ENCODE assay signal across 18 cellular contexts in genomic region chr2:232255033-232255432, GRCh38.
DNase-seq lines count a peak whose midpoint lies in the region; ATAC-seq and TF ChIP-seq lines count a peak whose summit lies in the region.
"Had no signal": no experiment of that assay in that cellular context is flagged by ENCODE, and none has a peak within 500 bp of the region (broad histone marks: within the 10 kb centered on the region; RNA-seq: fewer than 3 reads in every experiment).

No MANE protein-coding gene starts in this region.

- WGBS in gastroesophageal sphincter (ENCODE audit: low coverage in 1 of 2), 2 donors = 100% methylated on average over 1 to 4 of the region's 5 CpGs
- WGBS in esophagus muscularis mucosa = 98% methylated on average over 5 of the region's 5 CpGs

- no peak for ATAC-seq in central memory CD8-positive, alpha-beta T cell (replicated peaks; ENCODE audit: extremely low read depth, poor library complexity, severe bottlenecking)
- no peak for ATAC-seq in stimulated activated naive B cell treated with anti-CD40 and anti-IgM and Interleukin-4, amounts not matched to agents 10 μg/mL and 1 μg/mL and 100 μg/mL, for 72 hours (replicated peaks)
- no peak for ATAC-seq in gastroesophageal sphincter
- ATAC-seq in HG03442 (IDR thresholded peaks at IDR 0.05; ENCODE audit: unreplicated experiment) = no peak
- ATAC-seq: CD8-positive, alpha-beta T cell had no signal

- peaks cover 0 to 7% (median 0%) of the 10 kb centered on the region in 3 donors for H3K4me1 ChIP-seq in gastroesophageal sphincter
- H3K4me1 ChIP-seq in esophagus muscularis mucosa = peaks cover 0 to 7% (median 0%) of the 10 kb centered on the region in 4 donors
- H3K4me1 ChIP-seq: Caco-2 had no signal

- intact Hi-C loops in esophagus muscularis mucosa (cut with DNase I) = no loop called here

- no peak for DNase-seq in central memory CD8-positive, alpha-beta T cell (ENCODE audit: low spot score in 2 of 2)
- DNase-seq in coronary artery (ENCODE audit: low spot score) (peak; percentile 50), nephron progenitor cell (no peak), esophagus muscularis mucosa (ENCODE audit: extremely low spot score) (no peak)
- no peak for DNase-seq in stimulated activated naive B cell treated with anti-CD40 and anti-IgM and Interleukin-4, amounts not matched to agents 10 μg/mL and 1 μg/mL and 100 μg/mL, for 72 hours
- DNase-seq: 8988T; ACHN; Caco-2; Calu3; CD4-positive, alpha-beta T cell; DMS79 treated with DMSO at 0.1 percent for 48 hours; GF-D8 had no signal

- H3K27me3 Mint-ChIP-seq in central memory CD8-positive, alpha-beta T cell = no peaks in the 10 kb centered on the region
- H3K27me3 Mint-ChIP-seq in nephron progenitor cell (ENCODE audit: low read depth, poor library complexity) = peaks cover 4% of the 10 kb centered on the region
- no peaks in the 10 kb centered on the region for H3K27me3 Mint-ChIP-seq in stimulated activated naive B cell treated with anti-CD40 and anti-IgM and Interleukin-4, amounts not matched to agents 10 μg/mL and 1 μg/mL and 100 μg/mL, for 72 hours
- H3K27me3 Mint-ChIP-seq: B cell; CD4-positive, alpha-beta T cell had no signal

- H3K4me3 ChIP-seq in coronary artery (no peak overlapping the region), gastroesophageal sphincter (no peak overlapping the region), esophagus muscularis mucosa (no peak overlapping the region)
- H3K4me3 ChIP-seq: BLaER1 treated with 17β-estradiol and CSF1 and Interleukin-3, amounts not matched to agents 10 nM and 100 nM had no signal

- peak overlapping the region; percentile 47 for H3K27ac Mint-ChIP-seq in central memory CD8-positive, alpha-beta T cell (ENCODE audit: low read depth)
- H3K27ac Mint-ChIP-seq in nephron progenitor cell = peak overlapping the region; percentile 73
- peak overlapping the region; percentile 20 for H3K27ac Mint-ChIP-seq in stimulated activated naive B cell treated with anti-CD40 and anti-IgM and Interleukin-4, amounts not matched to agents 10 μg/mL and 1 μg/mL and 100 μg/mL, for 72 hours
- H3K27ac Mint-ChIP-seq: B cell; CD4-positive, alpha-beta T cell; CD8-positive, alpha-beta T cell had no signal

- no peak for TF ChIP-seq CTCF in coronary artery (IDR thresholded peaks at IDR 0.05)
- no peak for TF ChIP-seq CTCF in nephron progenitor cell (IDR thresholded peaks at IDR 0.05)
- no peak for TF ChIP-seq CTCF in gastroesophageal sphincter (IDR thresholded peaks at IDR 0.05)
- TF ChIP-seq CTCF in esophagus muscularis mucosa (IDR thresholded peaks at IDR 0.05) = no peak

- H3K27me3 ChIP-seq in gastroesophageal sphincter = no peaks in the 10 kb centered on the region
- H3K27me3 ChIP-seq in esophagus muscularis mucosa = no peaks in the 10 kb centered on the region
- H3K27me3 ChIP-seq: BLaER1 treated with 17β-estradiol and CSF1 and Interleukin-3, amounts not matched to agents 10 nM and 100 nM had no signal

- H3K9me3 Mint-ChIP-seq in central memory CD8-positive, alpha-beta T cell = no peaks in the 10 kb centered on the region
- no peaks in the 10 kb centered on the region for H3K9me3 Mint-ChIP-seq in nephron progenitor cell
- H3K9me3 Mint-ChIP-seq in stimulated activated naive B cell treated with anti-CD40 and anti-IgM and Interleukin-4, amounts not matched to agents 10 μg/mL and 1 μg/mL and 100 μg/mL, for 72 hours = no peaks in the 10 kb centered on the region
- H3K9me3 Mint-ChIP-seq: CD4-positive, alpha-beta T cell; CD8-positive, alpha-beta T cell had no signal

- H3K36me3 ChIP-seq in gastroesophageal sphincter (peaks cover 0 to 58% of the 10 kb centered on the region in 2 donors), esophagus muscularis mucosa (peaks cover 0 to 33% (median 3%) of the 10 kb centered on the region in 4 donors)

- peaks cover 14% of the 10 kb centered on the region for H3K36me3 Mint-ChIP-seq in central memory CD8-positive, alpha-beta T cell (ENCODE audit: insufficient read depth)
- peaks cover 20% of the 10 kb centered on the region for H3K36me3 Mint-ChIP-seq in nephron progenitor cell (ENCODE audit: low read depth)
- H3K36me3 Mint-ChIP-seq in stimulated activated naive B cell treated with anti-CD40 and anti-IgM and Interleukin-4, amounts not matched to agents 10 μg/mL and 1 μg/mL and 100 μg/mL, for 72 hours = peaks cover 39 to 43% of the 10 kb centered on the region in 2 donors

- TF ChIP-seq POLR2A in gastroesophageal sphincter (IDR thresholded peaks at IDR 0.05) = no peak
- TF ChIP-seq POLR2A in esophagus muscularis mucosa (IDR thresholded peaks at IDR 0.05; ENCODE audit: low read depth) = no peak

- H3K27ac ChIP-seq in coronary artery = no peak overlapping the region
- H3K27ac ChIP-seq in gastroesophageal sphincter = no peak overlapping the region
- no peak overlapping the region for H3K27ac ChIP-seq in esophagus muscularis mucosa (replicated peaks in 1 of 4)
- H3K27ac ChIP-seq: BLaER1 treated with 17β-estradiol and CSF1 and Interleukin-3, amounts not matched to agents 10 nM and 100 nM; C4-2B had no signal

- H3K4me3 Mint-ChIP-seq in central memory CD8-positive, alpha-beta T cell = no peak overlapping the region
- H3K4me3 Mint-ChIP-seq in nephron progenitor cell = no peak overlapping the region
- H3K4me3 Mint-ChIP-seq in stimulated activated naive B cell treated with anti-CD40 and anti-IgM and Interleukin-4, amounts not matched to agents 10 μg/mL and 1 μg/mL and 100 μg/mL, for 72 hours = no peak overlapping the region
- H3K4me3 Mint-ChIP-seq: B cell; CD4-positive, alpha-beta T cell; CD8-positive, alpha-beta T cell had no signal

- TF ChIP-seq EP300 in gastroesophageal sphincter (IDR thresholded peaks at IDR 0.05) (no peak), esophagus muscularis mucosa (IDR thresholded peaks at IDR 0.05) (no peak)

- H3K9me3 ChIP-seq in gastroesophageal sphincter (no peaks in the 10 kb centered on the region), esophagus muscularis mucosa (no peaks in the 10 kb centered on the region)
- H3K9me3 ChIP-seq: BLaER1 treated with 17β-estradiol and CSF1 and Interleukin-3, amounts not matched to agents 10 nM and 100 nM; Caco-2 had no signal

- no peaks in the 10 kb centered on the region for H3K4me1 Mint-ChIP-seq in central memory CD8-positive, alpha-beta T cell
- peaks cover 30% of the 10 kb centered on the region for H3K4me1 Mint-ChIP-seq in nephron progenitor cell
- peaks cover 0 to 4% of the 10 kb centered on the region in 2 donors for H3K4me1 Mint-ChIP-seq in stimulated activated naive B cell treated with anti-CD40 and anti-IgM and Interleukin-4, amounts not matched to agents 10 μg/mL and 1 μg/mL and 100 μg/mL, for 72 hours
- H3K4me1 Mint-ChIP-seq: B cell had no signal

Comparison
In these comparisons a context has a peak if more than half of its experiments do, and no peak if none do; other contexts are left out.
1. H3K27ac Mint-ChIP-seq: peak in every context shown above with its lines; median percentile 73 in nephron progenitor cell; 47 in central memory CD8-positive, alpha-beta T cell; 20 in stimulated activated naive B cell treated with anti-CD40 and anti-IgM and Interleukin-4, amounts not matched to agents 10 μg/mL and 1 μg/mL and 100 μg/mL, for 72 hours.